ENCODE assay signal across 1 cellular context in the genomic region with DNA sequence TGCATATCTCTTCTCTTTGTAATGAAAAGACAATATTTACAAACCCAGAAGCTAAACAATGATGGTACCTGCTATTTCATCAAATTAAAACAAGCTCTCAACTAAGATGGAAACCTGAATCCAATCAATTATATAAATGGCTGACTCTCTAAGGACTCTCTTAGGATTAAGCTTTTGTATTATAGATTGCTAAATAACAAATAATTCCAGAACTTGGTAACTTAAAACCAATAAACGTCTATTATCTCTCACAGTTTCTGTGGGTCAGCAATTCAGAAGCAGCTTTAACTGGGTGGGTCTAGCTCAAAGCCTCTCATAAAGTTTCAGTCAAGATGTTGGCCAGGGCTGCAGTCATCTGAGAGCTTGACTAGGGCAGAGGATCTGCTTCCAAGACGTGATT.
TF ChIP-seq lines count a peak whose summit lies in the region.

No MANE protein-coding gene starts in this region.

TF ChIP-seq in HEK293, 187 proteins besides CTCF, POLR2A, EP300 and RAD21 (continued from another document):
- TF ChIP-seq SCRT1 (tag by site-specific recombination; IDR thresholded peaks at IDR 0.05; ENCODE audit: borderline replicate concordance) (peak; percentile 45; the same call in 1 of the 2 replicates), ZXDB (tag by site-specific recombination; IDR thresholded peaks at IDR 0.05) (peak; percentile 59), OVOL3 (tag by site-specific recombination; IDR thresholded peaks at IDR 0.05) (peak; percentile 67)
